In genomic region chr19:2790194-2790556, GRCh38 we compare ENCODE assay signal across 20 cellular contexts. TPM values are rescaled to one million over a fixed set of nuclear protein-coding genes. Genes with fewer than 3 reads are reported as not detected.
DNase-seq lines count a peak whose midpoint lies in the region; ATAC-seq and TF ChIP-seq lines count a peak whose summit lies in the region.
"Had no signal": no experiment of that assay in that cellular context is flagged by ENCODE, and none has a peak within 500 bp of the region (broad histone marks: within the 10 kb centered on the region; RNA-seq: fewer than 3 reads in every experiment).

No MANE protein-coding gene starts in this region.

- 42% methylated on average over 14 of the region's 14 CpGs for WGBS in liver

- DNase-seq in activated B cell treated with CpG ODN at 0.5 μM for 24 hours, result no peak
- no peak for DNase-seq in activated naive CD4-positive, alpha-beta T cell treated with anti-CD3 and anti-CD28 coated beads for 36 hours
- no peak for DNase-seq in NCI-H2227 (lab: John Stamatoyannopoulos, UW; ENCODE audit: unreplicated experiment)
- DNase-seq: CD4-positive, alpha-beta T cell; HFFc6; IMR-90; KG1; MM.1S; NCI-H2029; NCI-H446 treated with DMSO at 0.1 percent for 48 hours; NCI-H526; NCI-H82; NK-92 treated with Interleukin-12 subunit alpha and Interleukin-12 subunit beta, amount 100 ng/mL, for 24 hours; PC-3; SK-N-SH had no signal

- POLR2A ChIA-PET in activated B cell treated with CpG ODN at 0.5 μM for 24 hours (lab: Charles Lee), result interaction anchor here (0.7 kb wide), 1 partner anchor 92 kb away, joined by 4 read pairs; no protein-coding TSS in a partner anchor

- H3K9ac ChIP-seq in liver (ENCODE audit: low read depth in 1 of 2, low read length in 2 of 2), result peak overlapping the region in 1 of 2 donors; percentile 57
- H3K9ac ChIP-seq: SK-N-SH had no signal

- CTCF ChIA-PET in activated B cell treated with CpG ODN at 0.5 μM for 24 hours (lab: Charles Lee), result no interaction called here
- CTCF ChIA-PET in activated naive CD4-positive, alpha-beta T cell treated with anti-CD3 and anti-CD28 coated beads for 36 hours (lab: Charles Lee), result no interaction called here

- no peak for TF ChIP-seq RAD21 in liver (IDR thresholded peaks at IDR 0.05)

- intact Hi-C loops in activated B cell treated with CpG ODN at 0.5 μM for 24 hours (cut with micrococcal nuclease), result no loop called here
- intact Hi-C loops in activated naive CD4-positive, alpha-beta T cell treated with anti-CD3 and anti-CD28 coated beads for 36 hours (cut with micrococcal nuclease), result no loop called here

- H3K4me1 Mint-ChIP-seq in activated B cell treated with CpG ODN at 0.5 μM for 24 hours, result peaks cover 48% of the 10 kb centered on the region
- peaks cover 62% of the 10 kb centered on the region for H3K4me1 Mint-ChIP-seq in stimulated activated memory B cell treated with anti-CD40 and anti-IgM and Interleukin-4, amounts not matched to agents 10 μg/mL and 1 μg/mL and 100 μg/mL, for 72 hours
- H3K4me1 Mint-ChIP-seq in activated naive CD4-positive, alpha-beta T cell treated with anti-CD3 and anti-CD28 coated beads for 36 hours (ENCODE audit: low read depth), result peaks cover 26% of the 10 kb centered on the region

- H3K4me1 ChIP-seq in liver (ENCODE audit: control insufficient read depth in 4 of 4, insufficient read depth in 4 of 4, low read length in 3 of 4), result peaks cover 13 to 33% (median 25%) of the 10 kb centered on the region in 4 donors

- no peaks in the 10 kb centered on the region for H3K27me3 Mint-ChIP-seq in activated B cell treated with CpG ODN at 0.5 μM for 24 hours
- H3K27me3 Mint-ChIP-seq in stimulated activated memory B cell treated with anti-CD40 and anti-IgM and Interleukin-4, amounts not matched to agents 10 μg/mL and 1 μg/mL and 100 μg/mL, for 72 hours, result no peaks in the 10 kb centered on the region
- H3K27me3 Mint-ChIP-seq in activated naive CD4-positive, alpha-beta T cell treated with anti-CD3 and anti-CD28 coated beads for 36 hours (ENCODE audit: low read depth), result no peaks in the 10 kb centered on the region
- H3K27me3 Mint-ChIP-seq: CD4-positive, alpha-beta T cell had no signal

- peaks cover 34% of the 10 kb centered on the region for H3K36me3 Mint-ChIP-seq in activated B cell treated with CpG ODN at 0.5 μM for 24 hours (ENCODE audit: low read depth)
- peaks cover 58% of the 10 kb centered on the region for H3K36me3 Mint-ChIP-seq in stimulated activated memory B cell treated with anti-CD40 and anti-IgM and Interleukin-4, amounts not matched to agents 10 μg/mL and 1 μg/mL and 100 μg/mL, for 72 hours
- H3K36me3 Mint-ChIP-seq in activated naive CD4-positive, alpha-beta T cell treated with anti-CD3 and anti-CD28 coated beads for 36 hours (ENCODE audit: low read depth), result peaks cover 30% of the 10 kb centered on the region

- H3K27me3 ChIP-seq in liver (ENCODE audit: control insufficient read depth in 4 of 4, insufficient read depth in 4 of 4, low read length in 3 of 4), result no peaks in the 10 kb centered on the region
- H3K27me3 ChIP-seq: BLaER1 treated with 17β-estradiol and CSF1 and Interleukin-3, amounts not matched to agents 10 nM and 100 nM had no signal

- no peak for ATAC-seq in activated B cell treated with CpG ODN at 0.5 μM for 24 hours (ENCODE audit: low read depth)
- no peak for ATAC-seq in stimulated activated memory B cell treated with anti-CD40 and anti-IgM and Interleukin-4, amounts not matched to agents 10 μg/mL and 1 μg/mL and 100 μg/mL, for 72 hours
- ATAC-seq: GM23338, PC-3 had no signal

- H3K4me3 ChIP-seq in liver (ENCODE audit: low read depth in 1 of 3, low read length in 3 of 3), result peak overlapping the region; percentile 12 to 27 (median 17)
- H3K4me3 ChIP-seq: BLaER1 treated with 17β-estradiol and CSF1 and Interleukin-3, amounts not matched to agents 10 nM and 100 nM; GM23338; HAP-1 had no signal

- peak overlapping the region; percentile 82 for H3K27ac Mint-ChIP-seq in activated B cell treated with CpG ODN at 0.5 μM for 24 hours
- H3K27ac Mint-ChIP-seq in stimulated activated memory B cell treated with anti-CD40 and anti-IgM and Interleukin-4, amounts not matched to agents 10 μg/mL and 1 μg/mL and 100 μg/mL, for 72 hours, result peak overlapping the region; percentile 95
- no peak overlapping the region for H3K27ac Mint-ChIP-seq in activated naive CD4-positive, alpha-beta T cell treated with anti-CD3 and anti-CD28 coated beads for 36 hours
- H3K27ac Mint-ChIP-seq: CD4-positive, alpha-beta T cell; GM23338; HFFc6 had no signal

- TF ChIP-seq CTCF in activated B cell treated with CpG ODN at 0.5 μM for 24 hours (IDR thresholded peaks at IDR 0.05) (no peak), liver (IDR thresholded peaks at IDR 0.05; ENCODE audit: low read depth, low read length, missing input control) (no peak)

- H3K36me3 ChIP-seq in liver (ENCODE audit: control insufficient read depth in 4 of 4, insufficient read depth in 3 of 4, low read depth in 1 of 4, low read length in 3 of 4), result no peaks in the 10 kb centered on the region

- peak overlapping the region; percentile 84 to 86 for H3K27ac ChIP-seq in liver (ENCODE audit: low read depth in 1 of 2, low read length in 2 of 2)
- H3K27ac ChIP-seq: BLaER1 treated with 17β-estradiol and CSF1 and Interleukin-3, amounts not matched to agents 10 nM and 100 nM had no signal

- H3K4me3 Mint-ChIP-seq in activated B cell treated with CpG ODN at 0.5 μM for 24 hours, result peak overlapping the region; percentile 62
- H3K4me3 Mint-ChIP-seq in stimulated activated memory B cell treated with anti-CD40 and anti-IgM and Interleukin-4, amounts not matched to agents 10 μg/mL and 1 μg/mL and 100 μg/mL, for 72 hours, result peak overlapping the region; percentile 61
- no peak overlapping the region for H3K4me3 Mint-ChIP-seq in activated naive CD4-positive, alpha-beta T cell treated with anti-CD3 and anti-CD28 coated beads for 36 hours
- H3K4me3 Mint-ChIP-seq: CD4-positive, alpha-beta T cell; GM23338; HFFc6 had no signal

- no peaks in the 10 kb centered on the region for H3K9me3 Mint-ChIP-seq in activated B cell treated with CpG ODN at 0.5 μM for 24 hours
- H3K9me3 Mint-ChIP-seq in stimulated activated memory B cell treated with anti-CD40 and anti-IgM and Interleukin-4, amounts not matched to agents 10 μg/mL and 1 μg/mL and 100 μg/mL, for 72 hours, result no peaks in the 10 kb centered on the region
- H3K9me3 Mint-ChIP-seq in activated naive CD4-positive, alpha-beta T cell treated with anti-CD3 and anti-CD28 coated beads for 36 hours, result no peaks in the 10 kb centered on the region
- H3K9me3 Mint-ChIP-seq: CD4-positive, alpha-beta T cell; GM23338; HFFc6 had no signal

- H3K9me3 ChIP-seq in liver (ENCODE audit: control insufficient read depth in 4 of 4, low read length in 3 of 4), result no peaks in the 10 kb centered on the region
- H3K9me3 ChIP-seq: BLaER1 treated with 17β-estradiol and CSF1 and Interleukin-3, amounts not matched to agents 10 nM and 100 nM; HAP-1; SK-N-SH had no signal

TF ChIP-seq in liver, 16 proteins besides CTCF, POLR2A, EP300 and RAD21:
- TF ChIP-seq GABPA (IDR thresholded peaks at IDR 0.05 in 1 of 2, conservative IDR thresholded peaks at IDR 0.05 in 1 of 2) (no peak), SP1 (IDR thresholded peaks at IDR 0.05) (no peak), RXRA (IDR thresholded peaks at IDR 0.05) (peak in 1 of 2 donors; percentile 66), YY1 (IDR thresholded peaks at IDR 0.05) (peak; percentile 4)

RNA-seq across cellular contexts. Expression of gene THOP1, which starts 4.9 kb away (rescaled TPM):
- total RNA-seq in activated B cell treated with CpG ODN at 0.5 μM for 24 hours (101 and 104 TPM in 2 replicates), liver (10 to 100 TPM; 45.6 to 56.2 TPM)
- 10 to 100 TPM; 39.1 to 43.8 TPM for polyA plus RNA-seq in liver
- total RNA-seq in activated naive CD4-positive, alpha-beta T cell treated with anti-CD3 and anti-CD28 coated beads for 36 hours, result 100 to 1,000 TPM; 113 TPM

RNA-seq across cellular contexts. Expression of gene SGTA, which starts 7.1 kb away (rescaled TPM):
- total RNA-seq in activated B cell treated with CpG ODN at 0.5 μM for 24 hours (45.6 and 47.3 TPM in 2 replicates), liver (10 to 100 TPM; 16.7 to 23.2 TPM)
- 10 to 100 TPM; 18.9 to 38.4 TPM for polyA plus RNA-seq in liver
- total RNA-seq in activated naive CD4-positive, alpha-beta T cell treated with anti-CD3 and anti-CD28 coated beads for 36 hours, result 10 to 100 TPM; 44.3 to 44.6 TPM

RNA-seq across cellular contexts. Expression of gene ZNF554, which starts 29.5 kb away (rescaled TPM):
- total RNA-seq in activated B cell treated with CpG ODN at 0.5 μM for 24 hours (2.7 and 3.1 TPM in 2 replicates), liver (1 to 10 TPM; 2.7 to 3.3 TPM)
- 1 to 10 TPM in 1 of 2 donors, under 1 TPM in 1; 0.94 to 1.5 TPM for polyA plus RNA-seq in liver
- total RNA-seq in activated naive CD4-positive, alpha-beta T cell treated with anti-CD3 and anti-CD28 coated beads for 36 hours, result 1 to 10 TPM; 1.2 to 1.4 TPM

RNA-seq across cellular contexts. Expression of gene SLC39A3, which starts 50.4 kb away (rescaled TPM):
- total RNA-seq in activated B cell treated with CpG ODN at 0.5 μM for 24 hours (33.8 and 34.3 TPM in 2 replicates), liver (10 to 100 TPM; 19.8 to 29.0 TPM)
- polyA plus RNA-seq in liver, result 10 to 100 TPM; 20.1 to 28.2 TPM
- 10 to 100 TPM; 20.1 to 23.2 TPM for total RNA-seq in activated naive CD4-positive, alpha-beta T cell treated with anti-CD3 and anti-CD28 coated beads for 36 hours

RNA-seq across cellular contexts. Expression of gene ZNF555, which starts 51.1 kb away (rescaled TPM):
- total RNA-seq in activated B cell treated with CpG ODN at 0.5 μM for 24 hours, result 7.4 and 8.4 TPM in 2 replicates
- 1 to 10 TPM; 2.4 to 2.8 TPM for total RNA-seq in liver
- 1 to 10 TPM; 1.3 to 2.0 TPM for polyA plus RNA-seq in liver
- 1 to 10 TPM; 1.7 to 3.0 TPM for total RNA-seq in activated naive CD4-positive, alpha-beta T cell treated with anti-CD3 and anti-CD28 coated beads for 36 hours
